1 cellular context compared by ENCODE assay signal in genomic region chr2:188798159-188798558, GRCh38.
TF ChIP-seq lines count a peak whose summit lies in the region.

No MANE protein-coding gene starts in this region.

TF ChIP-seq in SK-N-SH, 30 proteins besides CTCF, POLR2A, EP300 and RAD21 (continued from another document):
- no peak for TF ChIP-seq NRF1 (IDR thresholded peaks at IDR 0.05; ENCODE audit: low read depth, low read length)
- TF ChIP-seq, protein P1, sequence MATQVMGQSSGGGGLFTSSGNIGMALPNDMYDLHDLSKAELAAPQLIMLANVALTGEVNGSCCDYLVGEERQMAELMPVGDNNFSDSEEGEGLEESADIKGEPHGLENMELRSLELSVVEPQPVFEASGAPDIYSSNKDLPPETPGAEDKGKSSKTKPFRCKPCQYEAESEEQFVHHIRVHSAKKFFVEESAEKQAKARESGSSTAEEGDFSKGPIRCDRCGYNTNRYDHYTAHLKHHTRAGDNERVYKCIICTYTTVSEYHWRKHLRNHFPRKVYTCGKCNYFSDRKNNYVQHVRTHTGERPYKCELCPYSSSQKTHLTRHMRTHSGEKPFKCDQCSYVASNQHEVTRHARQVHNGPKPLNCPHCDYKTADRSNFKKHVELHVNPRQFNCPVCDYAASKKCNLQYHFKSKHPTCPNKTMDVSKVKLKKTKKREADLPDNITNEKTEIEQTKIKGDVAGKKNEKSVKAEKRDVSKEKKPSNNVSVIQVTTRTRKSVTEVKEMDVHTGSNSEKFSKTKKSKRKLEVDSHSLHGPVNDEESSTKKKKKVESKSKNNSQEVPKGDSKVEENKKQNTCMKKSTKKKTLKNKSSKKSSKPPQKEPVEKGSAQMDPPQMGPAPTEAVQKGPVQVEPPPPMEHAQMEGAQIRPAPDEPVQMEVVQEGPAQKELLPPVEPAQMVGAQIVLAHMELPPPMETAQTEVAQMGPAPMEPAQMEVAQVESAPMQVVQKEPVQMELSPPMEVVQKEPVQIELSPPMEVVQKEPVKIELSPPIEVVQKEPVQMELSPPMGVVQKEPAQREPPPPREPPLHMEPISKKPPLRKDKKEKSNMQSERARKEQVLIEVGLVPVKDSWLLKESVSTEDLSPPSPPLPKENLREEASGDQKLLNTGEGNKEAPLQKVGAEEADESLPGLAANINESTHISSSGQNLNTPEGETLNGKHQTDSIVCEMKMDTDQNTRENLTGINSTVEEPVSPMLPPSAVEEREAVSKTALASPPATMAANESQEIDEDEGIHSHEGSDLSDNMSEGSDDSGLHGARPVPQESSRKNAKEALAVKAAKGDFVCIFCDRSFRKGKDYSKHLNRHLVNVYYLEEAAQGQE (IDR thresholded peaks at IDR 0.05; ENCODE audit: low read depth, low read length) = no peak
